ENCODE assay signal across 10 cellular contexts in the genomic region with DNA sequence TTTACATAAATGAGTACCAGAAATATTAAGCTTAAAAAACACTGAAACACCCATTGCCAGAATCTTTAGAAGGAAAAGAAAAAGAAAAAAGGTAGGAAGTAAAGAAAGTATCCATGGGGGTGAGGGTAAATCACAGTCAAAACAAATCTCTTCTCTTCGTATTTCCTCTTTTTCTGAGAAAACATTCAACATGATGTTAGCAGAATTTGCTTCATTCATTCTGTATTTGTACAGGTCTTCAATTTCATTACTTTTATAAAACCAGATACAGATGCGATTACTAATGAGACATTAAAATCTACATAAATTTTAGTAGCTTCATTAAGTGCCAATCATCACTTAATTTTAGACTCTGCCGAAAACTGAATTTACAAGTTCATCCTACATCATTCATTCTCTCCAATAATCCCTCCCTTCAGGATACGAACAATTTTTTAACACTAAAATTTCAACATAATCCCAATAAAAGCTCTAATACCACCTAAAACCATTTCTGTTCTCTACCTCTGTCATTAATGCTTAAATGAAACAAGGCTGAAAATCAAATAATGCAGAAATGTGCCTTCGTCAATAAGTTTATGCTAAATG. TPM values are rescaled to one million over a fixed set of nuclear protein-coding genes. Genes with fewer than 3 reads are reported as not detected.
DNase-seq lines count a peak whose midpoint lies in the region; ATAC-seq, FAIRE-seq and TF ChIP-seq lines count a peak whose summit lies in the region.
"Had no signal": no experiment of that assay in that cellular context is flagged by ENCODE, and none has a peak within 500 bp of the region (broad histone marks: within the 10 kb centered on the region; RNA-seq: fewer than 3 reads in every experiment).

No MANE protein-coding gene starts in this region.

- peak; percentile 2 for ATAC-seq in GM18520 (IDR thresholded peaks at IDR 0.05; ENCODE audit: unreplicated experiment)
- peak in 1 of 2 donors; percentile 23 for ATAC-seq in activated naive CD4-positive, alpha-beta T cell treated with anti-CD3 and anti-CD28 coated beads, Interleukin-2, amount 50 U/mL, for 72 hours
- ATAC-seq: left colon had no signal

- no peak for FAIRE-seq in kidney (lab: Jason Lieb, UNC)
- FAIRE-seq in frontal cortex (lab: Jason Lieb, UNC): no peak

- no peak for DNase-seq in AG10803 (ENCODE audit: low read depth)
- DNase-seq in activated naive CD4-positive, alpha-beta T cell treated with anti-CD3 and anti-CD28 coated beads, Interleukin-2, amount 50 U/mL, for 72 hours (ENCODE audit: low spot score in 2 of 2): no peak
- no peak for DNase-seq in kidney
- DNase-seq in SW 1271 (lab: John Stamatoyannopoulos, UW): no peak
- DNase-seq in DMS79 (lab: John Stamatoyannopoulos, UW): no peak
- DNase-seq in SKM-1 (lab: John Stamatoyannopoulos, UW; ENCODE audit: unreplicated experiment): no peak
- no peak for DNase-seq in frontal cortex (ENCODE audit: low spot score in 2 of 2)
- DNase-seq: left colon, NCI-H526 treated with DMSO at 0.1 percent for 48 hours had no signal

- peak overlapping the region; percentile 91 for H3K4me3 ChIP-seq in AG10803 (ENCODE audit: low read length)
- peak overlapping the region; percentile 19 to 28 for H3K4me3 ChIP-seq in kidney (ENCODE audit: low read length in 2 of 2)

- H3K4me1 ChIP-seq in kidney (ENCODE audit: control insufficient read depth in 1 of 2, insufficient read depth in 1 of 2, low read depth in 1 of 2, low read length in 2 of 2): peaks cover 0 to 27% of the 10 kb centered on the region in 2 donors

- TF ChIP-seq CTCF in AG10803 (conservative IDR thresholded peaks at IDR 0.05; ENCODE audit: low read length) (no peak), kidney (IDR thresholded peaks at IDR 0.05; ENCODE audit: borderline replicate concordance, extremely low read depth, insufficient read depth) (no peak)

- H3K9ac ChIP-seq in kidney (ENCODE audit: low read length in 2 of 2): no peak overlapping the region

- no peaks in the 10 kb centered on the region for H3K36me3 ChIP-seq in kidney (ENCODE audit: control insufficient read depth in 1 of 2, insufficient read depth in 2 of 2, low read length in 2 of 2)

- peak overlapping the region; percentile 58 to 63 for H3K27ac Mint-ChIP-seq in activated naive CD4-positive, alpha-beta T cell treated with anti-CD3 and anti-CD28 coated beads, Interleukin-2, amount 50 U/mL, for 72 hours

- H3K27ac ChIP-seq in kidney (ENCODE audit: low read depth in 2 of 2, low read length in 2 of 2): no peak overlapping the region

- intact Hi-C loops in kidney (cut with DNase I): loop anchor here (10.0 kb wide), 1 partner anchor 392 kb away; no protein-coding TSS in a partner anchor

- H3K9me3 Mint-ChIP-seq in activated naive CD4-positive, alpha-beta T cell treated with anti-CD3 and anti-CD28 coated beads, Interleukin-2, amount 50 U/mL, for 72 hours: no peaks in the 10 kb centered on the region

- H3K9me3 ChIP-seq in kidney (ENCODE audit: control insufficient read depth in 1 of 2, low read length in 2 of 2): no peaks in the 10 kb centered on the region

- peaks cover 16 to 25% of the 10 kb centered on the region in 2 donors for H3K36me3 Mint-ChIP-seq in activated naive CD4-positive, alpha-beta T cell treated with anti-CD3 and anti-CD28 coated beads, Interleukin-2, amount 50 U/mL, for 72 hours

RNA-seq across cellular contexts. Expression of gene NR3C1, which starts 7.0 kb away (rescaled TPM):
- 10 to 100 TPM; 39.5 to 43.6 TPM for total RNA-seq in activated naive CD4-positive, alpha-beta T cell treated with anti-CD3 and anti-CD28 coated beads, Interleukin-2, amount 50 U/mL, for 72 hours
- 69.0 TPM for total RNA-seq in kidney
- polyA plus RNA-seq in kidney (ENCODE audit: insufficient read depth, low read depth, low replicate concordance): 23.4 TPM
- 13.0 TPM for total RNA-seq in frontal cortex
